Comparison of ENCODE assay signal across 9 cellular contexts in the genomic region with DNA sequence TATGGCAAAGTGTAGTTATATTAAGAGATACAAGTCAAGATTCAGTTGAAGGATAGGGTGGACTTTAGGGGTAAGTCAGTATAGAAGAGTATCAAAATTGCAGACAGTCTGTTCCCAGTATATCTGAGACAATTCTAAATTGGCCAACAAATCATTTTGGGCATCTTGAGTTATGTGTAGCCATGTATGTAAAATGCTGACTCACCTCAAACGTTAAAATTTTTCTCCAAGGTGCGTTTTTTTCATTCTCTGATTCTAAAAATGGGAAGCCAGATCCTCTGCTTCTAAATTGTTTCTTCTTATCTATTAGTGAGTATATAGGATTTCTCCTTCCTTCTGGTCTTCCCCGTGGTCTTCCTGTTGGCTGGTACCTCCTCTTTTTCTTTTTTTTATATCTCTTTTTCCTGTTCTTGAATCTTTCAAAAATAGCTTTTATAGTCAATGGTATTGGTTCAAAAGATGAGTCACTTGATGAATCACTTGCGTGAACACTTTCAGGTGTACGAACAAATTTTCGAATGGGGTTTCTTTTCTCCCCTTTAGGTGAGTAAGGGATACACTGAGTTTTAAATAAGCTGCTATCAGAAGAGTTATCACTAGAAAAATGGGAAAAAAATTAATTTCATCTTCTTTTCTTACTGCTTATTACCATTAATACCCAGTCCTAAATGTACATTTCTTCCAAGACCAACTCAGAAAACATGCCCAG. TPM values are rescaled to one million over a fixed set of nuclear protein-coding genes. Genes with fewer than 3 reads are reported as not detected.
DNase-seq lines count a peak whose midpoint lies in the region; ATAC-seq and TF ChIP-seq lines count a peak whose summit lies in the region.
"Had no signal": no experiment of that assay in that cellular context is flagged by ENCODE, and none has a peak within 500 bp of the region (broad histone marks: within the 10 kb centered on the region; RNA-seq: fewer than 3 reads in every experiment).

No MANE protein-coding gene starts in this region.

- H3K9me3 Mint-ChIP-seq in natural killer cell treated with Interleukin-12 subunit alpha and Interleukin-12 subunit beta and Interleukin-15 and Interleukin-18, amount 100 ng/mL, for 72 hours: no peaks in the 10 kb centered on the region
- peaks cover 7% of the 10 kb centered on the region for H3K9me3 Mint-ChIP-seq in glutamatergic neuron (ENCODE audit: unreplicated experiment)

- H3K79me2 ChIP-seq in DOHH2 (ENCODE audit: control insufficient read depth, low read length): peaks cover 98% of the 10 kb centered on the region

- H3K4me3 Mint-ChIP-seq in natural killer cell treated with Interleukin-12 subunit alpha and Interleukin-12 subunit beta and Interleukin-15 and Interleukin-18, amount 100 ng/mL, for 72 hours: peak overlapping the region; percentile 93
- H3K4me3 Mint-ChIP-seq in glutamatergic neuron (ENCODE audit: unreplicated experiment): no peak overlapping the region

- peak overlapping the region; percentile 91 for H3K27ac ChIP-seq in DOHH2 (ENCODE audit: low read depth, low read length)
- peak overlapping the region; percentile 31 for H3K27ac ChIP-seq in brain microvascular endothelial cell

- peaks cover 59% of the 10 kb centered on the region for H4K20me1 ChIP-seq in DOHH2 (ENCODE audit: control insufficient read depth, insufficient read depth, low read depth, low read length)

- DNase-seq in M059J (ENCODE audit: low read depth) (peak; percentile 52), brain microvascular endothelial cell (no peak), NCI-H1105 treated with DMSO at 0.1 percent for 48 hours (lab: John Stamatoyannopoulos, UW) (no peak), iPS-NIHi11 (ENCODE audit: low spot score) (no peak), glutamatergic neuron (no peak), NCI-H1694 treated with DMSO at 0.1 percent for 48 hours (lab: John Stamatoyannopoulos, UW) (no peak)
- DNase-seq in natural killer cell treated with Interleukin-12 subunit alpha and Interleukin-12 subunit beta and Interleukin-15 and Interleukin-18, amount 100 ng/mL, for 72 hours (ENCODE audit: low spot score): no peak
- DNase-seq: activated CD8-positive, alpha-beta memory T cell treated with anti-CD3 and anti-CD28 coated beads for 24 hours had no signal

- no peak for ATAC-seq in natural killer cell treated with Interleukin-12 subunit alpha and Interleukin-12 subunit beta and Interleukin-15 and Interleukin-18, amount 100 ng/mL, for 72 hours

- peaks cover 84% of the 10 kb centered on the region for H3K36me3 ChIP-seq in DOHH2 (ENCODE audit: control insufficient read depth, low read length)
- H3K36me3 ChIP-seq in brain microvascular endothelial cell (replicated peaks): peaks cover 66% of the 10 kb centered on the region

- peaks cover 58% of the 10 kb centered on the region for H3K4me1 ChIP-seq in DOHH2 (ENCODE audit: control insufficient read depth, low read length)

- peaks cover 80% of the 10 kb centered on the region for H3F3A ChIP-seq in DOHH2 (ENCODE audit: control insufficient read depth, insufficient read depth)

- no peaks in the 10 kb centered on the region for H3K27me3 Mint-ChIP-seq in natural killer cell treated with Interleukin-12 subunit alpha and Interleukin-12 subunit beta and Interleukin-15 and Interleukin-18, amount 100 ng/mL, for 72 hours
- peaks cover 3% of the 10 kb centered on the region for H3K27me3 Mint-ChIP-seq in glutamatergic neuron (ENCODE audit: unreplicated experiment)

- peaks cover 44 to 72% of the 10 kb centered on the region in 2 donors for H3K4me1 Mint-ChIP-seq in natural killer cell treated with Interleukin-12 subunit alpha and Interleukin-12 subunit beta and Interleukin-15 and Interleukin-18, amount 100 ng/mL, for 72 hours (ENCODE audit: low read depth in 2 of 2)
- H3K4me1 Mint-ChIP-seq in glutamatergic neuron (ENCODE audit: low read depth, unreplicated experiment): peaks cover 15% of the 10 kb centered on the region

- no peaks in the 10 kb centered on the region for H3K9me3 ChIP-seq in DOHH2 (ENCODE audit: control insufficient read depth, insufficient read depth, low read length)

- peaks cover 55% of the 10 kb centered on the region for H3K36me3 Mint-ChIP-seq in natural killer cell treated with Interleukin-12 subunit alpha and Interleukin-12 subunit beta and Interleukin-15 and Interleukin-18, amount 100 ng/mL, for 72 hours
- H3K36me3 Mint-ChIP-seq in glutamatergic neuron (ENCODE audit: unreplicated experiment): no peaks in the 10 kb centered on the region

- H3K4me3 ChIP-seq in DOHH2 (ENCODE audit: low read length) (peak overlapping the region; percentile 87), brain microvascular endothelial cell (ENCODE audit: low read depth, low read length) (peak overlapping the region; percentile 98)

- H3K27me3 ChIP-seq in DOHH2 (ENCODE audit: control insufficient read depth, low read length): no peaks in the 10 kb centered on the region
- H3K27me3 ChIP-seq in brain microvascular endothelial cell (replicated peaks): no peaks in the 10 kb centered on the region

- TF ChIP-seq CTCF in DOHH2 (IDR thresholded peaks at IDR 0.05; ENCODE audit: low read depth, low read length, poor library complexity, severe bottlenecking) (no peak), brain microvascular endothelial cell (IDR thresholded peaks at IDR 0.05; ENCODE audit: low read depth, low read length, missing control alignments) (no peak), glutamatergic neuron (IDR thresholded peaks at IDR 0.05; ENCODE audit: partially characterized antibody, unreplicated experiment) (no peak)

- H3K9me2 ChIP-seq in DOHH2 (replicated peaks; ENCODE audit: control insufficient read depth, low read length): no peaks in the 10 kb centered on the region

- H3K27ac Mint-ChIP-seq in natural killer cell treated with Interleukin-12 subunit alpha and Interleukin-12 subunit beta and Interleukin-15 and Interleukin-18, amount 100 ng/mL, for 72 hours: peak overlapping the region; percentile 99 to 100
- H3K27ac Mint-ChIP-seq in glutamatergic neuron (ENCODE audit: unreplicated experiment): no peak overlapping the region

- peak overlapping the region; percentile 86 for H3K4me2 ChIP-seq in DOHH2 (ENCODE audit: low read length)

- in situ Hi-C loops in brain microvascular endothelial cell (cut with HindIII; ENCODE audit: low pct_ligation_motif_present, low sequenced_read_pairs): no loop called here

RNA-seq across cellular contexts. Expression of a gene that starts 3.2 kb away (rescaled TPM):
- 78.6 and 97.3 TPM in 2 replicates for total RNA-seq in M059J (2014; rRNA removed; shearing (Covaris generic))
- 100 to 1,000 TPM; 146 to 329 TPM for total RNA-seq in natural killer cell treated with Interleukin-12 subunit alpha and Interleukin-12 subunit beta and Interleukin-15 and Interleukin-18, amount 100 ng/mL, for 72 hours
- total RNA-seq in glutamatergic neuron (ENCODE audit: unreplicated experiment): 71.9 TPM

RNA-seq across cellular contexts. Expression of a gene that starts 3.4 kb away (rescaled TPM):
- total RNA-seq in M059J (2014; rRNA removed; shearing (Covaris generic)): 15.1 and 17.5 TPM in 2 replicates
- 10 to 100 TPM; 19.6 to 25.5 TPM for total RNA-seq in natural killer cell treated with Interleukin-12 subunit alpha and Interleukin-12 subunit beta and Interleukin-15 and Interleukin-18, amount 100 ng/mL, for 72 hours
- total RNA-seq in glutamatergic neuron (ENCODE audit: unreplicated experiment): 19.5 TPM

RNA-seq across cellular contexts. Expression of a gene that starts 46.0 kb away (rescaled TPM):
- 33.8 and 43.1 TPM in 2 replicates for total RNA-seq in M059J (2014; rRNA removed; shearing (Covaris generic))
- total RNA-seq in natural killer cell treated with Interleukin-12 subunit alpha and Interleukin-12 subunit beta and Interleukin-15 and Interleukin-18, amount 100 ng/mL, for 72 hours: 10 to 100 TPM; 47.7 to 60.6 TPM
- 73.0 TPM for total RNA-seq in glutamatergic neuron (ENCODE audit: unreplicated experiment)
